Comparison of ENCODE assay signal across 8 cellular contexts in genomic region chr16:89657442-89658220, GRCh38. TPM values are rescaled to one million over a fixed set of nuclear protein-coding genes. Genes with fewer than 3 reads are reported as not detected.
DNase-seq lines count a peak whose midpoint lies in the region; ATAC-seq and TF ChIP-seq lines count a peak whose summit lies in the region.

Gene CHMP1A (minus strand): TSS chr16:89657708. CDS start chr16:89657588, 120 bp downstream.
Gene SPATA33 (plus strand): TSS chr16:89657836. CDS start chr16:89657912, 76 bp downstream.

- H3K36me3 ChIP-seq in Peyer's patch = peaks cover 0 to 19% (median 0%) of the 10 kb centered on the region in 3 donors
- H3K36me3 ChIP-seq in naive thymus-derived CD4-positive, alpha-beta T cell (ENCODE audit: control insufficient read depth in 2 of 3, insufficient read depth in 3 of 3, low read length in 3 of 3) = peaks cover 0 to 5% (median 0%) of the 10 kb centered on the region in 3 experiments

- H3K36me3 Mint-ChIP-seq in IgD-negative memory B cell = no peaks in the 10 kb centered on the region
- peaks cover 3 to 9% of the 10 kb centered on the region in 2 donors for H3K36me3 Mint-ChIP-seq in activated T-cell treated with anti-CD3 and anti-CD28 coated beads, Interleukin-2, amount 50 U/mL, for 72 hours (ENCODE audit: insufficient read depth in 2 of 2)
- peaks cover 7 to 23% (median 10%) of the 10 kb centered on the region in 5 donors for H3K36me3 Mint-ChIP-seq in naive thymus-derived CD4-positive, alpha-beta T cell
- H3K36me3 Mint-ChIP-seq in stimulated activated memory B cell treated with anti-CD40 and anti-IgM and Interleukin-4, amounts not matched to agents 10 μg/mL and 1 μg/mL and 100 μg/mL, for 72 hours = peaks cover 27% of the 10 kb centered on the region

- CTCF ChIA-PET in naive thymus-derived CD4-positive, alpha-beta T cell (lab: Charles Lee) = interaction anchor here (0.6 kb wide), 1 partner anchor 285 kb away, joined by 3 read pairs; no protein-coding TSS in a partner anchor

- H3K4me1 ChIP-seq in Peyer's patch = peaks cover 4 to 30% (median 11%) of the 10 kb centered on the region in 4 donors
- H3K4me1 ChIP-seq in naive thymus-derived CD4-positive, alpha-beta T cell (ENCODE audit: control insufficient read depth in 2 of 2, insufficient read depth in 2 of 2, low read length in 2 of 2) = peaks cover 6 to 16% of the 10 kb centered on the region in 2 donors

- peak within 1 kb of the TSS; percentile 85 to 99 (median 91) for H3K4me3 ChIP-seq in Peyer's patch
- peak within 1 kb of the TSS; percentile 88 for H3K4me3 ChIP-seq in naive thymus-derived CD4-positive, alpha-beta T cell (ENCODE audit: low read length)

- no peaks in the 10 kb centered on the region for H3K27me3 Mint-ChIP-seq in IgD-negative memory B cell
- no peaks in the 10 kb centered on the region for H3K27me3 Mint-ChIP-seq in activated T-cell treated with anti-CD3 and anti-CD28 coated beads, Interleukin-2, amount 50 U/mL, for 72 hours (ENCODE audit: low read depth)
- no peaks in the 10 kb centered on the region for H3K27me3 Mint-ChIP-seq in naive thymus-derived CD4-positive, alpha-beta T cell
- H3K27me3 Mint-ChIP-seq in stimulated activated memory B cell treated with anti-CD40 and anti-IgM and Interleukin-4, amounts not matched to agents 10 μg/mL and 1 μg/mL and 100 μg/mL, for 72 hours = no peaks in the 10 kb centered on the region

- DNase-seq in DMS53 treated with DMSO at 0.1 percent for 48 hours (lab: John Stamatoyannopoulos, UW; ENCODE audit: unreplicated experiment) (peak; percentile 29), Peyer's patch (peak; percentile 83 to 95 (median 94)), fibroblast of gingiva (ENCODE audit: low read depth) (peak; percentile 84)
- peak; percentile 94 to 97 for DNase-seq in activated T-cell treated with anti-CD3 and anti-CD28 coated beads, Interleukin-2, amount 50 U/mL, for 72 hours
- peak; percentile 87 to 98 (median 94) for DNase-seq in naive thymus-derived CD4-positive, alpha-beta T cell

- no peaks in the 10 kb centered on the region for H3K9me3 ChIP-seq in Peyer's patch
- no peaks in the 10 kb centered on the region for H3K9me3 ChIP-seq in naive thymus-derived CD4-positive, alpha-beta T cell (ENCODE audit: control insufficient read depth in 2 of 3, low read length in 3 of 3)

- peak; percentile 88 for ATAC-seq in GM21576 (IDR thresholded peaks at IDR 0.05; ENCODE audit: unreplicated experiment)
- peak; percentile 95 for ATAC-seq in activated T-cell treated with anti-CD3 and anti-CD28 coated beads, Interleukin-2, amount 50 U/mL, for 72 hours (replicated peaks in 1 of 2)
- peak; percentile 95 for ATAC-seq in naive thymus-derived CD4-positive, alpha-beta T cell
- ATAC-seq in stimulated activated memory B cell treated with anti-CD40 and anti-IgM and Interleukin-4, amounts not matched to agents 10 μg/mL and 1 μg/mL and 100 μg/mL, for 72 hours = peak; percentile 95

- H3K4me3 Mint-ChIP-seq in IgD-negative memory B cell = peak within 1 kb of the TSS; percentile 83 to 95 (median 89)
- H3K4me3 Mint-ChIP-seq in activated T-cell treated with anti-CD3 and anti-CD28 coated beads, Interleukin-2, amount 50 U/mL, for 72 hours = peak within 1 kb of the TSS; percentile 91 to 96
- H3K4me3 Mint-ChIP-seq in naive thymus-derived CD4-positive, alpha-beta T cell = peak within 1 kb of the TSS; percentile 82 to 93 (median 86)
- peak within 1 kb of the TSS; percentile 94 for H3K4me3 Mint-ChIP-seq in stimulated activated memory B cell treated with anti-CD40 and anti-IgM and Interleukin-4, amounts not matched to agents 10 μg/mL and 1 μg/mL and 100 μg/mL, for 72 hours

- H3K27ac Mint-ChIP-seq in IgD-negative memory B cell = peak within 1 kb of the TSS; percentile 67 to 93 (median 74)
- H3K27ac Mint-ChIP-seq in activated T-cell treated with anti-CD3 and anti-CD28 coated beads, Interleukin-2, amount 50 U/mL, for 72 hours = peak within 1 kb of the TSS; percentile 80
- H3K27ac Mint-ChIP-seq in naive thymus-derived CD4-positive, alpha-beta T cell = peak within 1 kb of the TSS; percentile 71 to 89 (median 85)
- peak within 1 kb of the TSS; percentile 91 for H3K27ac Mint-ChIP-seq in stimulated activated memory B cell treated with anti-CD40 and anti-IgM and Interleukin-4, amounts not matched to agents 10 μg/mL and 1 μg/mL and 100 μg/mL, for 72 hours

- no peak for TF ChIP-seq CTCF in Peyer's patch (IDR thresholded peaks at IDR 0.05)

- POLR2A ChIA-PET in naive thymus-derived CD4-positive, alpha-beta T cell (lab: Charles Lee) = interaction anchor here (0.6 to 2.7 kb wide), 6 partner anchors 29 to 417 kb away, joined by 3 to 13 read pairs (median 3); partner anchors contain the start of genes CDK10, SPATA2L and TCF25

- H3K9me3 Mint-ChIP-seq in IgD-negative memory B cell = no peaks in the 10 kb centered on the region
- H3K9me3 Mint-ChIP-seq in activated T-cell treated with anti-CD3 and anti-CD28 coated beads, Interleukin-2, amount 50 U/mL, for 72 hours = no peaks in the 10 kb centered on the region
- no peaks in the 10 kb centered on the region for H3K9me3 Mint-ChIP-seq in naive thymus-derived CD4-positive, alpha-beta T cell
- H3K9me3 Mint-ChIP-seq in stimulated activated memory B cell treated with anti-CD40 and anti-IgM and Interleukin-4, amounts not matched to agents 10 μg/mL and 1 μg/mL and 100 μg/mL, for 72 hours = no peaks in the 10 kb centered on the region

- peaks cover 0 to 21% (median 19%) of the 10 kb centered on the region in 3 donors for H3K4me1 Mint-ChIP-seq in IgD-negative memory B cell
- peaks cover 40% of the 10 kb centered on the region for H3K4me1 Mint-ChIP-seq in activated T-cell treated with anti-CD3 and anti-CD28 coated beads, Interleukin-2, amount 50 U/mL, for 72 hours (ENCODE audit: low read depth)
- H3K4me1 Mint-ChIP-seq in naive thymus-derived CD4-positive, alpha-beta T cell = peaks cover 17 to 44% (median 36%) of the 10 kb centered on the region in 7 donors
- H3K4me1 Mint-ChIP-seq in stimulated activated memory B cell treated with anti-CD40 and anti-IgM and Interleukin-4, amounts not matched to agents 10 μg/mL and 1 μg/mL and 100 μg/mL, for 72 hours = peaks cover 36% of the 10 kb centered on the region

- intact Hi-C loops in naive thymus-derived CD4-positive, alpha-beta T cell (cut with micrococcal nuclease) = loop anchor here (1.0 to 5.0 kb wide), 8 partner anchors 29 to 410 kb away; partner anchors contain the start of genes CDK10 (in 2 of the 2), RPL13 (in 2 of the 2), SPG7 (in 1 of the 2) and TCF25 (in 1 of the 2)

- peak within 1 kb of the TSS; percentile 85 to 90 (median 90) for H3K27ac ChIP-seq in Peyer's patch
- peak within 1 kb of the TSS; percentile 85 for H3K27ac ChIP-seq in naive thymus-derived CD4-positive, alpha-beta T cell (ENCODE audit: low read depth, low read length)

- TF ChIP-seq POLR2A in Peyer's patch (IDR thresholded peaks at IDR 0.05) = peak; percentile 74 to 79

- H3K27me3 ChIP-seq in Peyer's patch = no peaks in the 10 kb centered on the region
- H3K27me3 ChIP-seq in naive thymus-derived CD4-positive, alpha-beta T cell (ENCODE audit: control insufficient read depth in 2 of 2, insufficient read depth in 2 of 2, low read length in 2 of 2) = no peaks in the 10 kb centered on the region

RNA-seq across cellular contexts. Expression of gene CHMP1A, which starts in this region (rescaled TPM):
- 63.9 TPM for polyA plus RNA-seq in IgD-negative memory B cell
- 100 to 1,000 TPM in 3 of 4 donors, 10 to 100 TPM in 1; 88.3 to 246 (median 196) TPM for total RNA-seq in Peyer's patch
- total RNA-seq in activated T-cell treated with anti-CD3 and anti-CD28 coated beads, Interleukin-2, amount 50 U/mL, for 72 hours = 10 to 100 TPM; 65.0 to 68.1 TPM
- total RNA-seq in naive thymus-derived CD4-positive, alpha-beta T cell = 10 to 100 TPM; 64.4 to 99.0 (median 65.9) TPM
- polyA plus RNA-seq in naive thymus-derived CD4-positive, alpha-beta T cell = 10 to 100 TPM; 54.7 to 61.6 TPM

RNA-seq across cellular contexts. Expression of gene SPATA33, which starts in this region (rescaled TPM):
- polyA plus RNA-seq in IgD-negative memory B cell = 3.5 TPM
- 10 to 100 TPM; 13.9 to 76.7 (median 25.6) TPM for total RNA-seq in Peyer's patch
- 10 to 100 TPM in 1 of 2 donors, 1 to 10 TPM in 1; 10.0 to 12.1 TPM for total RNA-seq in activated T-cell treated with anti-CD3 and anti-CD28 coated beads, Interleukin-2, amount 50 U/mL, for 72 hours
- 10 to 100 TPM in 2 of 5 experiments, 1 to 10 TPM in 3; 6.4 to 17.0 (median 7.9) TPM for total RNA-seq in naive thymus-derived CD4-positive, alpha-beta T cell
- polyA plus RNA-seq in naive thymus-derived CD4-positive, alpha-beta T cell = 1 to 10 TPM; 2.4 to 2.6 TPM

Comparison
In these comparisons a context has a peak if more than half of its experiments do, and no peak if none do; other contexts are left out.
1. Peak in every context shown above with its lines: DNase-seq, ATAC-seq, H3K4me3 ChIP-seq and H3K27ac ChIP-seq.
2. DNase-seq: peak in every context shown above with its lines; median percentile 96 in activated T-cell treated with anti-CD3 and anti-CD28 coated beads, Interleukin-2, amount 50 U/mL, for 72 hours; 94 in Peyer's patch; 94 in naive thymus-derived CD4-positive, alpha-beta T cell; 84 in fibroblast of gingiva; 29 in DMS53 treated with DMSO at 0.1 percent for 48 hours.